ENCODE assay signal across 11 cellular contexts in the genomic region with DNA sequence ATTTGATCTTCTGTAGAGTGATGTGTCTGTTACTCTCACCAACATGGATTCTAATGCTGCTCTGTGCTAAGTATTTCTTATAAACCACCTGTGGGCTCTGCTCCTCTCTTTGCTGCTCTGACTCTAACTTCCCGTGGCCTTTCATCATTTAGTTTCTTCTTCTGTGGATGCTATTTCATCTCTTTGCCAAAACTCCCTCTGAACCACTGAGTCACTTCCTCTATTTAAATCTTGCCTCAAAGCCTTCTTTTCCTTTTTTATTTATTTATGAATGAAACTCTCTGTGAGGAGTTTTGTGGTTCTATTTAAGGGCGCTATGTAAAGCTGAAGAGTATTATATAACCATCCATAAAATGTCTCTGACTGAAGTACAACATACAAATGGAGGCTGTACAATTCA.
DNase-seq lines count a peak whose midpoint lies in the region; ATAC-seq and TF ChIP-seq lines count a peak whose summit lies in the region.
"Had no signal": no experiment of that assay in that cellular context is flagged by ENCODE, and none has a peak within 500 bp of the region (broad histone marks: within the 10 kb centered on the region; RNA-seq: fewer than 3 reads in every experiment).

No MANE protein-coding gene starts in this region.

- CTCF ChIA-PET in PC-3 (lab: Charles Lee) = no interaction called here

- POLR2A ChIA-PET in PC-3 (lab: Charles Lee; ENCODE audit: unreplicated experiment) = no interaction called here

- H3K4me3 ChIP-seq in PC-3 (ENCODE audit: low read length) = no peak overlapping the region

- H3K4me2 ChIP-seq in PC-3 (ENCODE audit: low read length) = peak overlapping the region; percentile 42; the same call in 1 of the 2 replicates

- ATAC-seq in PC-3 (peak; percentile 91), HG02970 (IDR thresholded peaks at IDR 0.05; ENCODE audit: low FRiP score, unreplicated experiment) (no peak), HG02938 (IDR thresholded peaks at IDR 0.05; ENCODE audit: unreplicated experiment) (no peak), HG03139 (IDR thresholded peaks at IDR 0.05; ENCODE audit: unreplicated experiment) (no peak)

- H3K27me3 Mint-ChIP-seq in chondrocyte (ENCODE audit: low read depth) = no peaks in the 10 kb centered on the region

- no peak overlapping the region for H3K9ac ChIP-seq in PC-3 (ENCODE audit: low read length)

- no peaks in the 10 kb centered on the region for H3F3A ChIP-seq in PC-3 (ENCODE audit: low read length, unreplicated experiment)

- H3K36me3 ChIP-seq in PC-3 (ENCODE audit: low read depth, low read length) = no peaks in the 10 kb centered on the region

- TF ChIP-seq CTCF in PC-3 (conservative IDR thresholded peaks at IDR 0.05; ENCODE audit: low read depth, low read length) (no peak), chondrocyte (IDR thresholded peaks at IDR 0.05) (no peak)

- no peaks in the 10 kb centered on the region for H3K27me3 ChIP-seq in PC-3 (ENCODE audit: low read length)

- H3K9me2 ChIP-seq in PC-3 (replicated peaks; ENCODE audit: low read length) = no peaks in the 10 kb centered on the region

- H3K27ac ChIP-seq in PC-3 (ENCODE audit: low read length) = peak overlapping the region; percentile 31

- no peaks in the 10 kb centered on the region for H3K9me3 Mint-ChIP-seq in chondrocyte (ENCODE audit: low read depth)
- H3K9me3 Mint-ChIP-seq: nephron progenitor cell had no signal

- no peak overlapping the region for H2AFZ ChIP-seq in PC-3 (ENCODE audit: low read length)

- H3K4me1 ChIP-seq in PC-3 (ENCODE audit: insufficient read depth, low read length) = peaks cover 26% of the 10 kb centered on the region

- H3K9me3 ChIP-seq in PC-3 (ENCODE audit: low read length) = no peaks in the 10 kb centered on the region

- BruUV-seq in PC-3 (replicated peaks; lab: Mats Ljungman, UMichigan) = no TSS peak

- intact Hi-C loops in PC-3 (cut with micrococcal nuclease) = loop anchor here (5.0 to 10.0 kb wide), 3 partner anchors 79 to 1032 kb away; a partner anchor contains a TSS

- H3K4me1 Mint-ChIP-seq in chondrocyte (ENCODE audit: low read depth) = peaks cover 27% of the 10 kb centered on the region

- no peaks in the 10 kb centered on the region for H4K20me1 ChIP-seq in PC-3 (ENCODE audit: low read length)

- no peaks in the 10 kb centered on the region for H3K36me3 Mint-ChIP-seq in chondrocyte (ENCODE audit: low read depth)

- H3K27ac Mint-ChIP-seq in chondrocyte (ENCODE audit: unreplicated experiment) = peak overlapping the region; percentile 74
- H3K27ac Mint-ChIP-seq: nephron progenitor cell had no signal

- H3K79me2 ChIP-seq in PC-3 (ENCODE audit: low read length) = no peaks in the 10 kb centered on the region

- peak; percentile 84 for DNase-seq in HCEC 1CT
- peak; percentile 79 for DNase-seq in PC-3
- DNase-seq in chondrocyte (ENCODE audit: low spot score) = no peak
- DNase-seq in smooth muscle cell of the brain vasculature (ENCODE audit: low read depth, low spot score) = peak; percentile 47
- DNase-seq: activated T-cell treated with anti-CD3 and anti-CD28 coated beads, Interleukin-2, amount 50 U/mL, for 1 hour; NCI-H526; nephron progenitor cell; stimulated activated CD4-positive, alpha-beta T cell treated with anti-CD3 and anti-CD28 coated beads, Interleukin-2, amount 100 ng/mL, for 24 hours had no signal

- no peak overlapping the region for H3K4me3 Mint-ChIP-seq in chondrocyte (ENCODE audit: unreplicated experiment)
- H3K4me3 Mint-ChIP-seq: nephron progenitor cell had no signal
